Comparison of ENCODE assay signal across 1 cellular context in the genomic region with DNA sequence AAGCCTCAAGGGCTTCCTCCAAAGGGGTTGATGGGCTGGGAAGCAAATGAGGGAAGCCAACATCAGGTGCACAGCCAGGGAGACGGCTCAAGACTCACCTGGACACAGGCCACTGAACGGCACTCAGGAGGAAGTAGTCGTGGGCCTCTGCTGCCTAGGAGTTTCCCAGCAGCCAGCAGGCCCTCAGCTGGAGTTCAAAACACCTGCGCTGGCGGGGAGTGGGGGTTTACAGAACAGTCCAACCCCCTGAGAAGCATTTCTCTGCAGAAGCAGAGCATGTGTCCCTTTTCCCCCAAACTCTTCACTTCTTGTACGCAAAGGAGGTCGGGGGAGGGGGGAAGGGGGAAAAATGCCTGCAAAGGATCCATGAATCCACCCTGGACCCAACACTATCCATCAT.
TF ChIP-seq lines count a peak whose summit lies in the region.

No MANE protein-coding gene starts in this region.

TF ChIP-seq in H1, 55 proteins besides CTCF, POLR2A, EP300 and RAD21:
- TF ChIP-seq POU5F1 (IDR thresholded peaks at IDR 0.05; ENCODE audit: low read depth, low read length) (no peak), SP4 (IDR thresholded peaks at IDR 0.05; ENCODE audit: low read length) (no peak), JUND (IDR thresholded peaks at IDR 0.05; ENCODE audit: low read length) (no peak), TAF7 (optimal IDR thresholded peaks at IDR 0.05; ENCODE audit: borderline replicate concordance, low read depth, low read length) (no peak), TCF12 (IDR thresholded peaks at IDR 0.05; ENCODE audit: low read depth, low read length) (no peak), BCL11A (IDR thresholded peaks at IDR 0.05; ENCODE audit: low read depth in 2 of 2, low read length in 2 of 2) (no peak), NRF1 (IDR thresholded peaks at IDR 0.05; ENCODE audit: low read depth, low read length) (no peak), RBBP5 (IDR thresholded peaks at IDR 0.05; ENCODE audit: borderline replicate concordance, low read depth, low read length) (no peak), SP2 (IDR thresholded peaks at IDR 0.05; ENCODE audit: low read length) (no peak), TBP (IDR thresholded peaks at IDR 0.05; ENCODE audit: low read depth, low read length) (no peak), MAFK (IDR thresholded peaks at IDR 0.05; ENCODE audit: low read depth, low read length) (no peak), RXRA (IDR thresholded peaks at IDR 0.05; ENCODE audit: insufficient read depth, low read depth, low read length) (no peak), SIN3A (conservative IDR thresholded peaks at IDR 0.05 in 1 of 2, IDR thresholded peaks at IDR 0.05 in 1 of 2; ENCODE audit: low read depth in 1 of 2, low read length in 2 of 2) (no peak), SRF (IDR thresholded peaks at IDR 0.05; ENCODE audit: low read depth, low read length) (no peak), HDAC6 (IDR thresholded peaks at IDR 0.05; ENCODE audit: low read depth, low read length) (no peak), TEAD4 (IDR thresholded peaks at IDR 0.05; ENCODE audit: low read depth, low read length) (no peak), CBX5 (IDR thresholded peaks at IDR 0.05; ENCODE audit: low read depth, low read length) (no peak), CHD2 (IDR thresholded peaks at IDR 0.05; ENCODE audit: low read length) (no peak)
- TF ChIP-seq, protein P1, sequence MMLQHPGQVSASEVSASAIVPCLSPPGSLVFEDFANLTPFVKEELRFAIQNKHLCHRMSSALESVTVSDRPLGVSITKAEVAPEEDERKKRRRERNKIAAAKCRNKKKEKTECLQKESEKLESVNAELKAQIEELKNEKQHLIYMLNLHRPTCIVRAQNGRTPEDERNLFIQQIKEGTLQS (IDR thresholded peaks at IDR 0.05; ENCODE audit: insufficient read depth, low read depth, low read length), result no peak
